In the genomic region with DNA sequence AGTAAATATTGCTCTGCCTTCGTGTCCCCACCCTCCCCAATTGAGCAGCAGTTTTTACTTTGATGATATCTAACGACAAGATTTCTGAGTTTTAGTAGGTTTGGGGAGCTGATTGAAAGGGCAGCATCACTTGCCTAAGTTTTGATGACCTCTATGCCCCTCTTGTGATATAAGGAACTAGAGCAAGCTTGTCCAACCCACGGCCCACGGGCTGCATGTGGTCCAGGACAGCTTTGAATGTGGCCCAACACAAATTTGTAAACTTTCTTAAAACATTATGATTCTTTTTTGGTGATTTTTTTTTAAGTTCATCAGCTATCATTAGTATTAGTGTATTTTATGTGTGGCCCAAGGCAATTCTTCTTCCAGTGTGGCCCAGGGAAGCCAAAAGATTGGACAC, we compare ENCODE assay signal across 10 cellular contexts. TPM values are rescaled to one million over a fixed set of nuclear protein-coding genes. Genes with fewer than 3 reads are reported as not detected.
DNase-seq lines count a peak whose midpoint lies in the region; ATAC-seq and TF ChIP-seq lines count a peak whose summit lies in the region.
"Had no signal": no experiment of that assay in that cellular context is flagged by ENCODE, and none has a peak within 500 bp of the region (broad histone marks: within the 10 kb centered on the region; RNA-seq: fewer than 3 reads in every experiment).

No MANE protein-coding gene starts in this region.

- H3K36me3 Mint-ChIP-seq in activated CD4-positive, alpha-beta T cell treated with anti-CD3 and anti-CD28 coated beads for 36 hours (ENCODE audit: low read depth), result peaks cover 25% of the 10 kb centered on the region
- H3K36me3 Mint-ChIP-seq in activated CD4-positive, alpha-beta memory T cell treated with anti-CD3 and anti-CD28 coated beads, Interleukin-2, amount 10 ng/mL, durations not matched to agents 7 days and 5 days (ENCODE audit: low read depth), result peaks cover 34% of the 10 kb centered on the region
- H3K36me3 Mint-ChIP-seq in stimulated activated naive B cell treated with anti-CD40 and anti-IgM and Interleukin-4, amounts not matched to agents 10 μg/mL and 1 μg/mL and 100 μg/mL, for 72 hours, result peaks cover 17 to 19% of the 10 kb centered on the region in 2 donors

- H3K4me3 ChIP-seq in iPS DF 6.9 (ENCODE audit: low read length) (peak overlapping the region; percentile 95; the same call in 1 of the 2 replicates), Peyer's patch (peak overlapping the region in 1 of 4 donors; percentile 94)
- H3K4me3 ChIP-seq: thyroid gland had no signal

- TF ChIP-seq POLR2A in Peyer's patch (IDR thresholded peaks at IDR 0.05), result no peak

- H3K9me3 ChIP-seq in iPS DF 6.9 (ENCODE audit: control insufficient read depth, insufficient read depth, low read length), result no peaks in the 10 kb centered on the region
- H3K9me3 ChIP-seq in Peyer's patch, result no peaks in the 10 kb centered on the region
- H3K9me3 ChIP-seq: thyroid gland had no signal

- CTCF ChIA-PET in activated CD4-positive, alpha-beta T cell treated with anti-CD3 and anti-CD28 coated beads for 36 hours (lab: Charles Lee), result interaction anchor here (0.6 to 2.7 kb wide), 12 partner anchors 8 to 242 kb away, joined by 3 to 11 read pairs (median 5); no protein-coding TSS in a partner anchor
- CTCF ChIA-PET in activated CD4-positive, alpha-beta memory T cell treated with anti-CD3 and anti-CD28 coated beads, Interleukin-2, amount 10 ng/mL, durations not matched to agents 7 days and 5 days (lab: Charles Lee), result interaction anchor here (1.2 to 2.3 kb wide), 6 partner anchors 8 to 244 kb away, joined by 3 to 8 read pairs (median 7); a partner anchor contains a TSS

- H3K36me3 ChIP-seq in iPS DF 6.9 (ENCODE audit: control insufficient read depth, insufficient read depth, low read length) (no peaks in the 10 kb centered on the region; the same call in 1 of the 2 replicates), Peyer's patch (no peaks in the 10 kb centered on the region)
- H3K36me3 ChIP-seq: thyroid gland had no signal

- peak overlapping the region; percentile 80 for H3K4me3 Mint-ChIP-seq in activated CD4-positive, alpha-beta T cell treated with anti-CD3 and anti-CD28 coated beads for 36 hours
- peak overlapping the region; percentile 85 for H3K4me3 Mint-ChIP-seq in activated CD4-positive, alpha-beta memory T cell treated with anti-CD3 and anti-CD28 coated beads, Interleukin-2, amount 10 ng/mL, durations not matched to agents 7 days and 5 days
- H3K4me3 Mint-ChIP-seq in stimulated activated naive B cell treated with anti-CD40 and anti-IgM and Interleukin-4, amounts not matched to agents 10 μg/mL and 1 μg/mL and 100 μg/mL, for 72 hours, result peak overlapping the region; percentile 36 to 97

- no peak for TF ChIP-seq CTCF in Peyer's patch (IDR thresholded peaks at IDR 0.05)

- no peaks in the 10 kb centered on the region for H3K9me3 Mint-ChIP-seq in activated CD4-positive, alpha-beta T cell treated with anti-CD3 and anti-CD28 coated beads for 36 hours (ENCODE audit: low read depth)
- no peaks in the 10 kb centered on the region for H3K9me3 Mint-ChIP-seq in activated CD4-positive, alpha-beta memory T cell treated with anti-CD3 and anti-CD28 coated beads, Interleukin-2, amount 10 ng/mL, durations not matched to agents 7 days and 5 days
- H3K9me3 Mint-ChIP-seq in stimulated activated naive B cell treated with anti-CD40 and anti-IgM and Interleukin-4, amounts not matched to agents 10 μg/mL and 1 μg/mL and 100 μg/mL, for 72 hours, result no peaks in the 10 kb centered on the region

- no CpG with 5 or more reads among the region's 4 CpGs for WGBS in iPS DF 6.9 (ENCODE audit: insufficient coverage, insufficient read length)

- peaks cover 40% of the 10 kb centered on the region for H3K4me1 Mint-ChIP-seq in activated CD4-positive, alpha-beta T cell treated with anti-CD3 and anti-CD28 coated beads for 36 hours
- peaks cover 50% of the 10 kb centered on the region for H3K4me1 Mint-ChIP-seq in activated CD4-positive, alpha-beta memory T cell treated with anti-CD3 and anti-CD28 coated beads, Interleukin-2, amount 10 ng/mL, durations not matched to agents 7 days and 5 days
- H3K4me1 Mint-ChIP-seq in stimulated activated naive B cell treated with anti-CD40 and anti-IgM and Interleukin-4, amounts not matched to agents 10 μg/mL and 1 μg/mL and 100 μg/mL, for 72 hours, result peaks cover 13 to 41% of the 10 kb centered on the region in 2 donors

- no peaks in the 10 kb centered on the region for H3K4me1 ChIP-seq in iPS DF 6.9 (ENCODE audit: control insufficient read depth, insufficient read depth, low read length)
- peaks cover 0 to 31% (median 7%) of the 10 kb centered on the region in 4 donors for H3K4me1 ChIP-seq in Peyer's patch

- peak overlapping the region; percentile 89 for H3K27ac Mint-ChIP-seq in activated CD4-positive, alpha-beta T cell treated with anti-CD3 and anti-CD28 coated beads for 36 hours
- peak overlapping the region; percentile 65 for H3K27ac Mint-ChIP-seq in activated CD4-positive, alpha-beta memory T cell treated with anti-CD3 and anti-CD28 coated beads, Interleukin-2, amount 10 ng/mL, durations not matched to agents 7 days and 5 days
- H3K27ac Mint-ChIP-seq in stimulated activated naive B cell treated with anti-CD40 and anti-IgM and Interleukin-4, amounts not matched to agents 10 μg/mL and 1 μg/mL and 100 μg/mL, for 72 hours, result no peak overlapping the region

- H3K27me3 ChIP-seq in iPS DF 6.9 (ENCODE audit: control insufficient read depth, insufficient read depth, low read length) (no peaks in the 10 kb centered on the region), Peyer's patch (no peaks in the 10 kb centered on the region)
- H3K27me3 ChIP-seq: thyroid gland had no signal

- ATAC-seq in activated CD4-positive, alpha-beta T cell treated with anti-CD3 and anti-CD28 coated beads for 36 hours, result no peak
- ATAC-seq in stimulated activated naive B cell treated with anti-CD40 and anti-IgM and Interleukin-4, amounts not matched to agents 10 μg/mL and 1 μg/mL and 100 μg/mL, for 72 hours (replicated peaks), result no peak
- no peak for ATAC-seq in HG03571 (IDR thresholded peaks at IDR 0.05; ENCODE audit: unreplicated experiment)

- no peak for DNase-seq in activated CD4-positive, alpha-beta T cell treated with anti-CD3 and anti-CD28 coated beads for 36 hours
- DNase-seq in activated CD4-positive, alpha-beta T cell treated with anti-CD3 and anti-CD28 coated beads for 4 hours, result no peak
- DNase-seq in activated CD4-positive, alpha-beta memory T cell treated with anti-CD3 and anti-CD28 coated beads, Interleukin-2, amount 10 ng/mL, durations not matched to agents 7 days and 5 days, result no peak
- DNase-seq in iPS DF 6.9 (ENCODE audit: low read depth, low spot score) (no peak), posterior vena cava (ENCODE audit: low spot score) (no peak), Peyer's patch (no peak)
- no peak for DNase-seq in stimulated activated naive B cell treated with anti-CD40 and anti-IgM and Interleukin-4, amounts not matched to agents 10 μg/mL and 1 μg/mL and 100 μg/mL, for 72 hours
- DNase-seq: NCI-H187, thyroid gland had no signal

- POLR2A ChIA-PET in activated CD4-positive, alpha-beta T cell treated with anti-CD3 and anti-CD28 coated beads for 36 hours (lab: Charles Lee), result interaction anchor here (1.1 kb wide), 1 partner anchor 74 kb away, joined by 7 read pairs; no protein-coding TSS in a partner anchor
- POLR2A ChIA-PET in activated CD4-positive, alpha-beta memory T cell treated with anti-CD3 and anti-CD28 coated beads, Interleukin-2, amount 10 ng/mL, durations not matched to agents 7 days and 5 days (lab: Charles Lee), result interaction anchor here (0.9 to 3.0 kb wide), 12 partner anchors 10 to 168 kb away, joined by 3 to 20 read pairs (median 6); a partner anchor contains a TSS

- intact Hi-C loops in activated CD4-positive, alpha-beta T cell treated with anti-CD3 and anti-CD28 coated beads for 36 hours (cut with DNase I, micrococcal nuclease), result loop anchor here in 1 of 2 experiments (5.0 kb wide), 1 partner anchor 511 kb away; a partner anchor contains a TSS
- intact Hi-C loops in posterior vena cava (cut with DNase I), result no loop called here

- H3K27me3 Mint-ChIP-seq in activated CD4-positive, alpha-beta T cell treated with anti-CD3 and anti-CD28 coated beads for 36 hours, result no peaks in the 10 kb centered on the region
- H3K27me3 Mint-ChIP-seq in activated CD4-positive, alpha-beta memory T cell treated with anti-CD3 and anti-CD28 coated beads, Interleukin-2, amount 10 ng/mL, durations not matched to agents 7 days and 5 days, result no peaks in the 10 kb centered on the region
- no peaks in the 10 kb centered on the region for H3K27me3 Mint-ChIP-seq in stimulated activated naive B cell treated with anti-CD40 and anti-IgM and Interleukin-4, amounts not matched to agents 10 μg/mL and 1 μg/mL and 100 μg/mL, for 72 hours

- H3K27ac ChIP-seq in iPS DF 6.9 (ENCODE audit: low read length) (no peak overlapping the region), Peyer's patch (peak overlapping the region in 2 of 4 donors; percentile 93 to 95)

RNA-seq across cellular contexts. Expression of a gene that starts 1.6 kb away (rescaled TPM):
- total RNA-seq in activated CD4-positive, alpha-beta T cell treated with anti-CD3 and anti-CD28 coated beads for 36 hours, result 10 to 100 TPM; 29.9 to 49.6 TPM
- total RNA-seq in activated CD4-positive, alpha-beta memory T cell treated with anti-CD3 and anti-CD28 coated beads, Interleukin-2, amount 10 ng/mL, durations not matched to agents 7 days and 5 days, result 10 to 100 TPM; 48.6 to 52.1 TPM
- total RNA-seq in posterior vena cava (10 to 100 TPM; 62.2 to 77.7 TPM), Peyer's patch (10 to 100 TPM; 19.8 to 77.8 (median 47.0) TPM)

RNA-seq across cellular contexts. Expression of a gene that starts 28.3 kb away (rescaled TPM):
- total RNA-seq in activated CD4-positive, alpha-beta T cell treated with anti-CD3 and anti-CD28 coated beads for 36 hours, result 10 to 100 TPM; 34.2 to 44.1 TPM
- 10 to 100 TPM; 38.8 to 45.6 TPM for total RNA-seq in activated CD4-positive, alpha-beta memory T cell treated with anti-CD3 and anti-CD28 coated beads, Interleukin-2, amount 10 ng/mL, durations not matched to agents 7 days and 5 days
- total RNA-seq in posterior vena cava (10 to 100 TPM; 17.7 to 19.3 TPM), Peyer's patch (10 to 100 TPM; 26.6 to 96.6 (median 38.3) TPM)
